12 cellular contexts compared by ENCODE assay signal in genomic region chr3:11566916-11567315, GRCh38.
A peak's percentile ranks its signal among the peaks of the same experiment; 100 is the strongest.
DNase-seq lines count a peak whose midpoint lies in the region; ATAC-seq and TF ChIP-seq lines count a peak whose summit lies in the region.
"Had no signal": no experiment of that assay in that cellular context is flagged by ENCODE, and none has a peak within 500 bp of the region (broad histone marks: within the 10 kb centered on the region; RNA-seq: fewer than 3 reads in every experiment).

No MANE protein-coding gene starts in this region.

- H3K36me3 Mint-ChIP-seq in natural killer cell treated with Interleukin-12 subunit alpha and Interleukin-12 subunit beta and Interleukin-15 and Interleukin-18, amount 100 ng/mL, for 72 hours: no peaks in the 10 kb centered on the region
- H3K36me3 Mint-ChIP-seq in natural killer cell: no peaks in the 10 kb centered on the region
- peaks cover 57% of the 10 kb centered on the region for H3K36me3 Mint-ChIP-seq in brain
- peaks cover 56% of the 10 kb centered on the region for H3K36me3 Mint-ChIP-seq in nephron progenitor cell (ENCODE audit: low read depth)

- H3K9me3 Mint-ChIP-seq in natural killer cell treated with Interleukin-12 subunit alpha and Interleukin-12 subunit beta and Interleukin-15 and Interleukin-18, amount 100 ng/mL, for 72 hours: no peaks in the 10 kb centered on the region
- H3K9me3 Mint-ChIP-seq in natural killer cell (no peaks in the 10 kb centered on the region), brain (peaks cover 0 to 3% (median 2%) of the 10 kb centered on the region in 5 experiments), nephron progenitor cell (no peaks in the 10 kb centered on the region)
- H3K9me3 Mint-ChIP-seq: activated naive CD8-positive, alpha-beta T cell treated with anti-CD3 and anti-CD28 coated beads, Interleukin-2, amount 10 ng/mL, durations not matched to agents 7 days and 5 days had no signal

- H3K27ac Mint-ChIP-seq in natural killer cell treated with Interleukin-12 subunit alpha and Interleukin-12 subunit beta and Interleukin-15 and Interleukin-18, amount 100 ng/mL, for 72 hours: peak overlapping the region in 1 of 2 donors; percentile 20
- H3K27ac Mint-ChIP-seq in natural killer cell (peak overlapping the region in 1 of 2 donors; percentile 39), brain (peak overlapping the region; percentile 7 to 74 (median 30)), nephron progenitor cell (peak overlapping the region; percentile 83)
- H3K27ac Mint-ChIP-seq: activated naive CD8-positive, alpha-beta T cell treated with anti-CD3 and anti-CD28 coated beads, Interleukin-2, amount 10 ng/mL, durations not matched to agents 7 days and 5 days had no signal

- no peaks in the 10 kb centered on the region for H3K9me3 ChIP-seq in vagina

- TF ChIP-seq POLR2A in vagina (IDR thresholded peaks at IDR 0.05): no peak

- DNase-seq in natural killer cell treated with Interleukin-12 subunit alpha and Interleukin-12 subunit beta and Interleukin-15 and Interleukin-18, amount 100 ng/mL, for 72 hours (ENCODE audit: low spot score): peak; percentile 51
- DNase-seq in natural killer cell (no peak), nephron progenitor cell (no peak), vagina (ENCODE audit: extremely low spot score in 2 of 2) (peak in 1 of 2 donors; percentile 83)
- DNase-seq in activated T-cell treated with anti-CD3 and anti-CD28 coated beads, Interleukin-2, amount 50 U/mL, for 1 hour: no peak
- DNase-seq: activated naive CD8-positive, alpha-beta T cell treated with anti-CD3 and anti-CD28 coated beads, Interleukin-2, amount 10 ng/mL, durations not matched to agents 7 days and 5 days; effector memory CD4-positive, alpha-beta T cell; NCI-H1436 treated with DMSO at 0.1 percent for 48 hours; NK-92 treated with Interleukin-12 subunit alpha and Interleukin-12 subunit beta, amount 100 ng/mL, for 24 hours had no signal

- no peaks in the 10 kb centered on the region for H3K27me3 ChIP-seq in vagina

- H3K4me3 Mint-ChIP-seq in natural killer cell treated with Interleukin-12 subunit alpha and Interleukin-12 subunit beta and Interleukin-15 and Interleukin-18, amount 100 ng/mL, for 72 hours: no peak overlapping the region
- no peak overlapping the region for H3K4me3 Mint-ChIP-seq in natural killer cell
- H3K4me3 Mint-ChIP-seq in brain: no peak overlapping the region
- H3K4me3 Mint-ChIP-seq in nephron progenitor cell: no peak overlapping the region
- H3K4me3 Mint-ChIP-seq: activated naive CD8-positive, alpha-beta T cell treated with anti-CD3 and anti-CD28 coated beads, Interleukin-2, amount 10 ng/mL, durations not matched to agents 7 days and 5 days had no signal

- peaks cover 73% of the 10 kb centered on the region for H3K4me1 ChIP-seq in vagina

- no peak overlapping the region for H3K4me3 ChIP-seq in vagina

- TF ChIP-seq CTCF in natural killer cell (IDR thresholded peaks at IDR 0.05) (no peak), brain (conservative IDR thresholded peaks at IDR 0.05) (peak in 1 of 2 experiments; percentile 26), nephron progenitor cell (IDR thresholded peaks at IDR 0.05) (no peak), vagina (IDR thresholded peaks at IDR 0.05) (no peak)

- H3K27ac ChIP-seq in vagina: peak overlapping the region; percentile 96

- no peak for ATAC-seq in natural killer cell treated with Interleukin-12 subunit alpha and Interleukin-12 subunit beta and Interleukin-15 and Interleukin-18, amount 100 ng/mL, for 72 hours
- ATAC-seq in natural killer cell (no peak), HG03097 (IDR thresholded peaks at IDR 0.05; ENCODE audit: low FRiP score, unreplicated experiment) (no peak), HG02884 (IDR thresholded peaks at IDR 0.05; ENCODE audit: unreplicated experiment) (no peak)

- intact Hi-C loops in natural killer cell (cut with micrococcal nuclease) (no loop called here), vagina (cut with DNase I) (no loop called here)

- peaks cover 0 to 13% of the 10 kb centered on the region in 2 donors for H3K36me3 ChIP-seq in vagina

- no peaks in the 10 kb centered on the region for H3K27me3 Mint-ChIP-seq in natural killer cell treated with Interleukin-12 subunit alpha and Interleukin-12 subunit beta and Interleukin-15 and Interleukin-18, amount 100 ng/mL, for 72 hours
- H3K27me3 Mint-ChIP-seq in natural killer cell (ENCODE audit: low read depth in 2 of 2): no peaks in the 10 kb centered on the region
- H3K27me3 Mint-ChIP-seq in brain: no peaks in the 10 kb centered on the region
- no peaks in the 10 kb centered on the region for H3K27me3 Mint-ChIP-seq in nephron progenitor cell (ENCODE audit: low read depth, poor library complexity)
- H3K27me3 Mint-ChIP-seq: activated naive CD8-positive, alpha-beta T cell treated with anti-CD3 and anti-CD28 coated beads, Interleukin-2, amount 10 ng/mL, durations not matched to agents 7 days and 5 days had no signal

- H3K4me1 Mint-ChIP-seq in natural killer cell treated with Interleukin-12 subunit alpha and Interleukin-12 subunit beta and Interleukin-15 and Interleukin-18, amount 100 ng/mL, for 72 hours (ENCODE audit: low read depth in 2 of 2): peaks cover 6 to 30% of the 10 kb centered on the region in 2 donors
- H3K4me1 Mint-ChIP-seq in natural killer cell: peaks cover 35 to 48% of the 10 kb centered on the region in 2 donors
- H3K4me1 Mint-ChIP-seq in brain: peaks cover 64% of the 10 kb centered on the region
- H3K4me1 Mint-ChIP-seq in nephron progenitor cell: peaks cover 62% of the 10 kb centered on the region
- H3K4me1 Mint-ChIP-seq: activated naive CD8-positive, alpha-beta T cell treated with anti-CD3 and anti-CD28 coated beads, Interleukin-2, amount 10 ng/mL, durations not matched to agents 7 days and 5 days had no signal
